Comparison of ENCODE assay signal across 1 cellular context in the genomic region with DNA sequence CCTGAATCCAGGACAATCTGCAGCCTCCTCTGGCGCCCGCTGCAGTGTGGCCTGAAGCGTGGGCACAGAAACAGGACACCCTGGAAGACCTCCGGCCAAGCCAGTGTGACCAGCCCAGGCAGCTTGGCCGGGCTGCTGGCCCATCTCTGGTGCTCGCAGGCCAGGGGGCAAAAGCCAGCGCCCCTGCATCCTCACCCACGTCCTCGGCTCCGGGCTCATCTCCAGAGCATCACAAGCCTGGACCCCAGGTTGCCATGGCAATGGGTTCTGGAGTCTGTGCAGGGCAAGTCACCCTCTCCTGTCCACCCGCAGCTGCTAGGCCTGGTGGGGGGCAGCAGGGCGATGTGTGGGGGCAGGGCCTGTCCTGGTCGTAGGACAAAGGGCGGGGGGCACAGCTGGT.
TF ChIP-seq lines count a peak whose summit lies in the region.

No MANE protein-coding gene starts in this region.

TF ChIP-seq in GM12878, 131 proteins besides CTCF, POLR2A, EP300 and RAD21 (continued from another document):
- TF ChIP-seq, protein P1, sequence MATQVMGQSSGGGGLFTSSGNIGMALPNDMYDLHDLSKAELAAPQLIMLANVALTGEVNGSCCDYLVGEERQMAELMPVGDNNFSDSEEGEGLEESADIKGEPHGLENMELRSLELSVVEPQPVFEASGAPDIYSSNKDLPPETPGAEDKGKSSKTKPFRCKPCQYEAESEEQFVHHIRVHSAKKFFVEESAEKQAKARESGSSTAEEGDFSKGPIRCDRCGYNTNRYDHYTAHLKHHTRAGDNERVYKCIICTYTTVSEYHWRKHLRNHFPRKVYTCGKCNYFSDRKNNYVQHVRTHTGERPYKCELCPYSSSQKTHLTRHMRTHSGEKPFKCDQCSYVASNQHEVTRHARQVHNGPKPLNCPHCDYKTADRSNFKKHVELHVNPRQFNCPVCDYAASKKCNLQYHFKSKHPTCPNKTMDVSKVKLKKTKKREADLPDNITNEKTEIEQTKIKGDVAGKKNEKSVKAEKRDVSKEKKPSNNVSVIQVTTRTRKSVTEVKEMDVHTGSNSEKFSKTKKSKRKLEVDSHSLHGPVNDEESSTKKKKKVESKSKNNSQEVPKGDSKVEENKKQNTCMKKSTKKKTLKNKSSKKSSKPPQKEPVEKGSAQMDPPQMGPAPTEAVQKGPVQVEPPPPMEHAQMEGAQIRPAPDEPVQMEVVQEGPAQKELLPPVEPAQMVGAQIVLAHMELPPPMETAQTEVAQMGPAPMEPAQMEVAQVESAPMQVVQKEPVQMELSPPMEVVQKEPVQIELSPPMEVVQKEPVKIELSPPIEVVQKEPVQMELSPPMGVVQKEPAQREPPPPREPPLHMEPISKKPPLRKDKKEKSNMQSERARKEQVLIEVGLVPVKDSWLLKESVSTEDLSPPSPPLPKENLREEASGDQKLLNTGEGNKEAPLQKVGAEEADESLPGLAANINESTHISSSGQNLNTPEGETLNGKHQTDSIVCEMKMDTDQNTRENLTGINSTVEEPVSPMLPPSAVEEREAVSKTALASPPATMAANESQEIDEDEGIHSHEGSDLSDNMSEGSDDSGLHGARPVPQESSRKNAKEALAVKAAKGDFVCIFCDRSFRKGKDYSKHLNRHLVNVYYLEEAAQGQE (IDR thresholded peaks at IDR 0.05; ENCODE audit: low read depth, low read length): no peak
- TF ChIP-seq CREM (IDR thresholded peaks at IDR 0.05; ENCODE audit: low read depth): no peak
- no peak for TF ChIP-seq LARP7 (IDR thresholded peaks at IDR 0.05)
- no peak for TF ChIP-seq MXI1 (IDR thresholded peaks at IDR 0.05; ENCODE audit: low read depth, low read length)
- TF ChIP-seq TBL1XR1 (IDR thresholded peaks at IDR 0.05; ENCODE audit: low read depth, low read length): no peak
- TF ChIP-seq SMC3 (IDR thresholded peaks at IDR 0.05; ENCODE audit: borderline replicate concordance, low read length): no peak
- TF ChIP-seq ZSCAN29 (IDR thresholded peaks at IDR 0.05): no peak
- no peak for TF ChIP-seq YBX1 (IDR thresholded peaks at IDR 0.05)
- TF ChIP-seq, protein P2, sequence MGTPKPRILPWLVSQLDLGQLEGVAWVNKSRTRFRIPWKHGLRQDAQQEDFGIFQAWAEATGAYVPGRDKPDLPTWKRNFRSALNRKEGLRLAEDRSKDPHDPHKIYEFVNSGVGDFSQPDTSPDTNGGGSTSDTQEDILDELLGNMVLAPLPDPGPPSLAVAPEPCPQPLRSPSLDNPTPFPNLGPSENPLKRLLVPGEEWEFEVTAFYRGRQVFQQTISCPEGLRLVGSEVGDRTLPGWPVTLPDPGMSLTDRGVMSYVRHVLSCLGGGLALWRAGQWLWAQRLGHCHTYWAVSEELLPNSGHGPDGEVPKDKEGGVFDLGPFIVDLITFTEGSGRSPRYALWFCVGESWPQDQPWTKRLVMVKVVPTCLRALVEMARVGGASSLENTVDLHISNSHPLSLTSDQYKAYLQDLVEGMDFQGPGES (IDR thresholded peaks at IDR 0.05): no peak
- no peak for TF ChIP-seq POU2F2 (IDR thresholded peaks at IDR 0.05; ENCODE audit: borderline replicate concordance, low read depth, low read length)
- TF ChIP-seq CBFB (IDR thresholded peaks at IDR 0.05; ENCODE audit: low read depth): no peak
